Comparison of ENCODE assay signal across 8 cellular contexts in the genomic region with DNA sequence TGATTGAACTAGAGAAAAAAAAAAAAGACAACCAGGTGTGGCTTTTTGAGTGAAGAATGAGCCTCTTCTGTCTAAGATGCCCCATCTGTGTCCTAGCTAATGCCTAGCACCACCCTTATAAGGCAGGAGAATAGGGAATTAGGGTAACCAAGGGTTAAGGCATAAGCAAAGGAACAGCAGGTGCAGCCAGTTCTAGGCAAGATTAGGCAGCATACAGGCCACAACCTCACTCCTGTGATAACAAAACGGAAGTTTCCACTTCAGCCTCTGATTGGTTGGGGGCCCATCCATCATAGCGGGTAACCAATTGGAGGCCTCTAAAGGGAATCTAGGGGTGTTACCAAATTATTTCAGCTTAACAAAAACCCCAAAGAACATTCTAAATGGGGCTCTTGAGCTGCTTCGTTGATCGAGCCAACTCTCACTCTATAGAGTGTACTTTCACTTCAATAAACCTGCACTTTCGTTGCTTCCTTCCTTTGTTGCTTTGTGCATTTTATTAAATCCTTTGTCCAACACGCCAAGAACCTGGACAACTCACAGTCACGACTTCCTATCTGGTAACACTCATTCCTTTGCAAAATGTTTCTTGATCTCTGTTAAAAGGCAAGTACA.
DNase-seq lines count a peak whose midpoint lies in the region; ATAC-seq, FAIRE-seq and TF ChIP-seq lines count a peak whose summit lies in the region.

No MANE protein-coding gene starts in this region.

- peak overlapping the region in 1 of 2 experiments; percentile 28; a peak in 3 of 4 replicates for H3K4me3 ChIP-seq in Panc1 (ENCODE audit: low read depth in 2 of 2, low read length in 2 of 2)

- H3K27me3 ChIP-seq in Panc1 (ENCODE audit: control insufficient read depth, insufficient read depth, low read length) = 0 out of 2 replicates have a peak, but pooled peaks cover 2% of the 10 kb centered on the region

- H3K9me3 ChIP-seq in Panc1 (ENCODE audit: control insufficient read depth, insufficient read depth, low read depth, low read length) = no peaks in the 10 kb centered on the region

- in situ Hi-C loops in Panc1 (cut with HindIII; ENCODE audit: low pct_unique_long_range_greater_than_20kb, low sequenced_read_pairs) = no loop called here

- H3K4me1 ChIP-seq in Panc1 (ENCODE audit: control insufficient read depth, insufficient read depth, low read length) = 0 out of 2 replicates have a peak, but pooled peaks cover 4% of the 10 kb centered on the region

- no peak overlapping the region for H3K27ac ChIP-seq in Panc1 (ENCODE audit: low read length)

- BruUV-seq in Panc1 (replicated peaks; lab: Mats Ljungman, UMichigan) = no TSS peak

- H3K4me1 Mint-ChIP-seq in activated T-cell treated with anti-CD3 and anti-CD28 coated beads, Interleukin-2, amount 50 U/mL, for 72 hours (ENCODE audit: low read depth) = peaks cover 85% of the 10 kb centered on the region

- H3K9me3 Mint-ChIP-seq in activated T-cell treated with anti-CD3 and anti-CD28 coated beads, Interleukin-2, amount 50 U/mL, for 72 hours = no peaks in the 10 kb centered on the region

- H3K27me3 Mint-ChIP-seq in activated T-cell treated with anti-CD3 and anti-CD28 coated beads, Interleukin-2, amount 50 U/mL, for 72 hours (ENCODE audit: low read depth) = no peaks in the 10 kb centered on the region

- CTCF ChIA-PET in Panc1 (lab: Charles Lee) = interaction anchor here (0.5 kb wide), 1 partner anchor 309 kb away, joined by 5 read pairs; no protein-coding TSS in a partner anchor

- intact Hi-C loops in Panc1 (cut with micrococcal nuclease; ENCODE audit: unreplicated experiment) = no loop called here

- peak overlapping the region; percentile 77 to 82 for H3K4me3 Mint-ChIP-seq in activated T-cell treated with anti-CD3 and anti-CD28 coated beads, Interleukin-2, amount 50 U/mL, for 72 hours

- DNase-seq in CD1c-positive myeloid dendritic cell (ENCODE audit: extremely low spot score) (peak; percentile 97), Panc1 (ENCODE audit: low read depth, low spot score) (peak; percentile 12), globus pallidus (ENCODE audit: low spot score) (peak; percentile 88), pons (ENCODE audit: low spot score) (peak; percentile 95), urothelium cell line (ENCODE audit: low spot score) (peak; percentile 45)
- peak; percentile 92 for DNase-seq in activated T-cell treated with anti-CD3 and anti-CD28 coated beads, Interleukin-2, amount 50 U/mL, for 72 hours

- TF ChIP-seq CTCF in Panc1 (IDR thresholded peaks at IDR 0.05) = no peak

- no peaks in the 10 kb centered on the region for H3K36me3 Mint-ChIP-seq in activated T-cell treated with anti-CD3 and anti-CD28 coated beads, Interleukin-2, amount 50 U/mL, for 72 hours (ENCODE audit: insufficient read depth in 2 of 2)

- peak overlapping the region; percentile 77 for H3K27ac Mint-ChIP-seq in activated T-cell treated with anti-CD3 and anti-CD28 coated beads, Interleukin-2, amount 50 U/mL, for 72 hours

- ATAC-seq in GM19324 (IDR thresholded peaks at IDR 0.05; ENCODE audit: low FRiP score, unreplicated experiment) (peak; percentile 89), HG03439 (IDR thresholded peaks at IDR 0.05; ENCODE audit: unreplicated experiment) (peak; percentile 83), Panc1 (peak; percentile 70)
- peak; percentile 82 for ATAC-seq in activated T-cell treated with anti-CD3 and anti-CD28 coated beads, Interleukin-2, amount 50 U/mL, for 72 hours (replicated peaks in 1 of 2)

- no peak for FAIRE-seq in urothelium cell line (lab: Jason Lieb, UNC)

- POLR2A ChIA-PET in Panc1 (lab: Charles Lee) = no interaction called here

- no peaks in the 10 kb centered on the region for H3K36me3 ChIP-seq in Panc1 (ENCODE audit: control insufficient read depth, insufficient read depth, low read length)

Comparison
In these comparisons a context has a peak if more than half of its experiments do, and no peak if none do; other contexts are left out.
1. DNase-seq: peak in every context shown above with its lines; median percentile 97 in CD1c-positive myeloid dendritic cell; 95 in pons; 92 in activated T-cell treated with anti-CD3 and anti-CD28 coated beads, Interleukin-2, amount 50 U/mL, for 72 hours; 88 in globus pallidus; 45 in urothelium cell line; 12 in Panc1.